15 cellular contexts compared by ENCODE assay signal in the genomic region with DNA sequence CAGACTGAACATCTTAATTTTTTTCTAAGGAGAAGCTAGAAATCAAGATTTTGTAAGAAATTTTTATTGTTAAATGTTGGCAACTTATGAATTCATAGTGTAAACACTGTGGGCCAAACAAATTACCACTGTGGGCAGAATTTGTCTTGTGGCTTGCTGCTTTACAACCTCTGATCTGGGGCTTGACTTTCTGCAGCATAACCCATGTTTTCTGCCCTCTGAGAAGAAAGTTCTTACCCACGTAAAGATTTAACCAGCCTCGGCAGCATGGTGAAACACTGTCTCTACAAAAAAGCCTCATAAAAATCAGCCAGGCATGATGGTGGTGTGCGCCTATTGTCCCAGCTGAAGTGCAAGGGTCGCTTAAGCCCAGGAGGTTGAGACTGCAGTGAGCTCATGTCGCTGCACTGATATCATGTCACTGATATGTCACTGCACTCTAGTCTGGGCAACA. TPM values are rescaled to one million over a fixed set of nuclear protein-coding genes. Genes with fewer than 3 reads are reported as not detected.
DNase-seq lines count a peak whose midpoint lies in the region; ATAC-seq, FAIRE-seq and TF ChIP-seq lines count a peak whose summit lies in the region.
"Had no signal": no experiment of that assay in that cellular context is flagged by ENCODE, and none has a peak within 500 bp of the region (broad histone marks: within the 10 kb centered on the region; RNA-seq: fewer than 3 reads in every experiment).

No MANE protein-coding gene starts in this region.

- intact Hi-C loops in Right ventricle myocardium inferior (cut with DNase I), result no loop called here
- intact Hi-C loops in kidney (cut with DNase I), result no loop called here

- H3K9me3 Mint-ChIP-seq in immature natural killer cell, result no peaks in the 10 kb centered on the region
- H3K9me3 Mint-ChIP-seq in stimulated activated effector memory CD8-positive, alpha-beta T cell treated with anti-CD3 and anti-CD28 coated beads, Interleukin-12 subunit alpha, Interleukin-12 subunit beta, amount 100 ng/mL, for 72 hours, result no peaks in the 10 kb centered on the region
- H3K9me3 Mint-ChIP-seq: activated CD4-positive, alpha-beta T cell treated with anti-CD3 and anti-CD28 coated beads, Interleukin-2, amount 10 ng/mL, durations not matched to agents 7 days and 5 days; T-helper 1 cell treated with Interleukin-12 subunit alpha and Interleukin-12 subunit beta and Interleukin-4 antibody, amounts not matched to agents 30 μg/mL and 1 μg/mL, for 36 hours had no signal

- H3K4me1 ChIP-seq in cardiac muscle cell (ENCODE audit: low read depth), result peaks cover 11% of the 10 kb centered on the region
- peaks cover 0 to 19% of the 10 kb centered on the region in 2 donors for H3K4me1 ChIP-seq in kidney (ENCODE audit: control insufficient read depth in 1 of 2, insufficient read depth in 1 of 2, low read depth in 1 of 2, low read length in 2 of 2)

- no peak overlapping the region for H3K4me3 ChIP-seq in cardiac muscle cell
- no peak overlapping the region for H3K4me3 ChIP-seq in kidney (ENCODE audit: low read length in 2 of 2)
- H3K4me3 ChIP-seq: PC-9, psoas muscle, vagina had no signal

- DNase-seq in cardiac muscle cell (ENCODE audit: low read depth in 1 of 2, low spot score in 1 of 2), result no peak
- no peak for DNase-seq in Right ventricle myocardium inferior (ENCODE audit: missing footprints)
- DNase-seq in NCI-H510A (lab: John Stamatoyannopoulos, UW), result peak; percentile 38
- DNase-seq in immature natural killer cell, result peak in 2 of 3 donors; percentile 45 to 46
- DNase-seq in stimulated activated effector memory CD8-positive, alpha-beta T cell treated with anti-CD3 and anti-CD28 coated beads, Interleukin-12 subunit alpha, Interleukin-12 subunit beta, amount 100 ng/mL, for 72 hours (ENCODE audit: low spot score in 2 of 2), result no peak
- no peak for DNase-seq in NCI-H2081 (lab: John Stamatoyannopoulos, UW)
- no peak for DNase-seq in kidney
- no peak for DNase-seq in SKM-1 treated with dmso at 0.1 percent for 144 hours (lab: John Stamatoyannopoulos, UW; ENCODE audit: unreplicated experiment)
- DNase-seq: activated CD4-positive, alpha-beta T cell treated with anti-CD3 and anti-CD28 coated beads, Interleukin-2, amount 10 ng/mL, durations not matched to agents 7 days and 5 days; anterior cingulate cortex; NCI-H1694 treated with DMSO at 0.1 percent for 48 hours; PC-9; psoas muscle had no signal

- no peak for ATAC-seq in Right ventricle myocardium inferior
- no peak for ATAC-seq in stimulated activated effector memory CD8-positive, alpha-beta T cell treated with anti-CD3 and anti-CD28 coated beads, Interleukin-12 subunit alpha, Interleukin-12 subunit beta, amount 100 ng/mL, for 72 hours

- TF ChIP-seq CTCF in cardiac muscle cell (IDR thresholded peaks at IDR 0.05; ENCODE audit: low read depth, low read length) (no peak), kidney (IDR thresholded peaks at IDR 0.05; ENCODE audit: borderline replicate concordance, extremely low read depth, insufficient read depth) (no peak)

- peaks cover 0 to 3% (median 2%) of the 10 kb centered on the region in 3 donors for H3K27me3 Mint-ChIP-seq in immature natural killer cell (ENCODE audit: low read depth in 3 of 3)
- H3K27me3 Mint-ChIP-seq: activated CD4-positive, alpha-beta T cell treated with anti-CD3 and anti-CD28 coated beads, Interleukin-2, amount 10 ng/mL, durations not matched to agents 7 days and 5 days had no signal

- FAIRE-seq in kidney (lab: Jason Lieb, UNC), result no peak

- H3K9me3 ChIP-seq in cardiac muscle cell (ENCODE audit: low read depth) (no peaks in the 10 kb centered on the region), kidney (ENCODE audit: control insufficient read depth in 1 of 2, low read length in 2 of 2) (no peaks in the 10 kb centered on the region)
- H3K9me3 ChIP-seq: psoas muscle, vagina had no signal

- H3K36me3 ChIP-seq in cardiac muscle cell, result peaks cover 2% of the 10 kb centered on the region
- H3K36me3 ChIP-seq in kidney (ENCODE audit: control insufficient read depth in 1 of 2, insufficient read depth in 2 of 2, low read length in 2 of 2), result peaks cover 0 to 5% of the 10 kb centered on the region in 2 donors

- peaks cover 4 to 9% (median 6%) of the 10 kb centered on the region in 3 donors for H3K36me3 Mint-ChIP-seq in immature natural killer cell
- H3K36me3 Mint-ChIP-seq in stimulated activated effector memory CD8-positive, alpha-beta T cell treated with anti-CD3 and anti-CD28 coated beads, Interleukin-12 subunit alpha, Interleukin-12 subunit beta, amount 100 ng/mL, for 72 hours, result peaks cover 91% of the 10 kb centered on the region

- peak overlapping the region; percentile 66 to 90 (median 84) for H3K27ac Mint-ChIP-seq in immature natural killer cell
- H3K27ac Mint-ChIP-seq in stimulated activated effector memory CD8-positive, alpha-beta T cell treated with anti-CD3 and anti-CD28 coated beads, Interleukin-12 subunit alpha, Interleukin-12 subunit beta, amount 100 ng/mL, for 72 hours, result peak overlapping the region; percentile 46
- H3K27ac Mint-ChIP-seq: activated CD4-positive, alpha-beta T cell treated with anti-CD3 and anti-CD28 coated beads, Interleukin-2, amount 10 ng/mL, durations not matched to agents 7 days and 5 days; T-helper 1 cell treated with Interleukin-12 subunit alpha and Interleukin-12 subunit beta and Interleukin-4 antibody, amounts not matched to agents 30 μg/mL and 1 μg/mL, for 36 hours had no signal

- H3K27me3 ChIP-seq in cardiac muscle cell, result no peaks in the 10 kb centered on the region
- H3K27me3 ChIP-seq: vagina had no signal

- peaks cover 62 to 74% of the 10 kb centered on the region in 2 donors for H3K4me1 Mint-ChIP-seq in immature natural killer cell
- H3K4me1 Mint-ChIP-seq in stimulated activated effector memory CD8-positive, alpha-beta T cell treated with anti-CD3 and anti-CD28 coated beads, Interleukin-12 subunit alpha, Interleukin-12 subunit beta, amount 100 ng/mL, for 72 hours, result peaks cover 17% of the 10 kb centered on the region

- peak overlapping the region; percentile 56 to 67 (median 65) for H3K4me3 Mint-ChIP-seq in immature natural killer cell
- H3K4me3 Mint-ChIP-seq in stimulated activated effector memory CD8-positive, alpha-beta T cell treated with anti-CD3 and anti-CD28 coated beads, Interleukin-12 subunit alpha, Interleukin-12 subunit beta, amount 100 ng/mL, for 72 hours, result no peak overlapping the region
- H3K4me3 Mint-ChIP-seq: activated CD4-positive, alpha-beta T cell treated with anti-CD3 and anti-CD28 coated beads, Interleukin-2, amount 10 ng/mL, durations not matched to agents 7 days and 5 days; T-helper 1 cell treated with Interleukin-12 subunit alpha and Interleukin-12 subunit beta and Interleukin-4 antibody, amounts not matched to agents 30 μg/mL and 1 μg/mL, for 36 hours had no signal

- H3K27ac ChIP-seq in cardiac muscle cell (peak overlapping the region; percentile 76), kidney (ENCODE audit: low read depth in 2 of 2, low read length in 2 of 2) (peak overlapping the region in 1 of 2 donors; percentile 23)
- H3K27ac ChIP-seq: psoas muscle, vagina had no signal

- no peak overlapping the region for H3K9ac ChIP-seq in kidney (ENCODE audit: low read length in 2 of 2)

RNA-seq across cellular contexts. Expression of gene ITCH, which starts 12.9 kb away (rescaled TPM):
- 31.0 and 39.2 TPM in 2 replicates for total RNA-seq in cardiac muscle cell
- 14.3 and 17.6 TPM in 2 replicates for polyA plus RNA-seq in cardiac muscle cell
- 39.8 TPM for total RNA-seq in Right ventricle myocardium inferior
- polyA plus RNA-seq in immature natural killer cell, result 10 to 100 TPM; 27.3 to 72.5 (median 35.7) TPM
- total RNA-seq in kidney, result 63.1 TPM
- polyA plus RNA-seq in kidney (ENCODE audit: insufficient read depth, low read depth, low replicate concordance), result 10.1 TPM

Comparison
In these comparisons a context has a peak if more than half of its experiments do, and no peak if none do; other contexts are left out.
1. DNase-seq: peak in NCI-H510A (single experiment) and immature natural killer cell (2 of 3); none in cardiac muscle cell (0 of 2), Right ventricle myocardium inferior (single experiment), stimulated activated effector memory CD8-positive, alpha-beta T cell treated with anti-CD3 and anti-CD28 coated beads, Interleukin-12 subunit alpha, Interleukin-12 subunit beta, amount 100 ng/mL, for 72 hours (0 of 2), NCI-H2081 (0 of 2), kidney (single experiment) and SKM-1 treated with dmso at 0.1 percent for 144 hours (single experiment).